11 cellular contexts compared by ENCODE assay signal in the genomic region with DNA sequence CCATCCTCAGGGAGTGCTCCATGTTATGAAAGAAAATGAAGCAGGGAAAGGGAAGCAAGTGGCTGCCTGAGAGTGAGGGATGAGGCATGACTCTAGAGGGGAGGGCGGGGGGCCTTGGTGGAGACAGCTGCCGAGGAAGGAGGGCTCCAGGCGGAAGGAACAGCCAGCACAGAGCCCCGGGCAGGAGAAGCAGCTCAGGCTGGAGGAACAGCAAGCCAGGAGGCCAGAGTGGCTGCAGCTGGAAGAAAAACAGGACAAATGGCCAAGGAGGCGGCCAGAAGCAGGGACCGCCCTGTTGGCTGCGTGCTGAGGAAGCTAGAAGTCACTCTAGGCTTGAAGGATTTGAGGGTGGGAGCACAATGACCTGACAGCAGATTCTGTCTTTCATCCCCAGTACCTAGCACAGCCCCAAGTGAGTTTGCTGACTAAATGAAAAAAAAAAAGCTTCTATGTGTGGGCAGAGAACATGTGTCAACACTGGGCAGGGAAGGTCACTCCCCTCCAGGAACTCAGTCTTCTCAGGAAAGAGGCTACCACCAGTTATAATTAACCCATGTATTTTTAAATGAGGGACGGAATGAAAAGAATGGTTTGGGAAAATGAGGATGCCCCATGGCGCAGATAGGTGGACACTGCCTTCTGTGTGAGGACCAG.
DNase-seq lines count a peak whose midpoint lies in the region; ATAC-seq and TF ChIP-seq lines count a peak whose summit lies in the region.
"Had no signal": no experiment of that assay in that cellular context is flagged by ENCODE, and none has a peak within 500 bp of the region (broad histone marks: within the 10 kb centered on the region; RNA-seq: fewer than 3 reads in every experiment).

No MANE protein-coding gene starts in this region.

- in situ Hi-C loops in GM13977 (cut with MboI; ENCODE audit: low pct_unique_long_range_greater_than_20kb, low sequenced_read_pairs, unreplicated experiment): no loop called here

- H3K23ac ChIP-seq in mesenchymal stem cell (ENCODE audit: low read length in 2 of 2): no peak overlapping the region

- H3K9me3 ChIP-seq in mesenchymal stem cell (ENCODE audit: control insufficient read depth, low read length): no peaks in the 10 kb centered on the region
- H3K9me3 ChIP-seq in stomach smooth muscle (ENCODE audit: control insufficient read depth in 2 of 2, low read length in 2 of 2): no peaks in the 10 kb centered on the region
- H3K9me3 ChIP-seq: HAP-1 had no signal

- H3K18ac ChIP-seq in mesenchymal stem cell (ENCODE audit: low read depth in 1 of 2, low read length in 2 of 2): peak overlapping the region in 1 of 2 experiments; percentile 35

- no peak overlapping the region for H2AFZ ChIP-seq in mesenchymal stem cell (ENCODE audit: low read depth, low read length)

- peaks cover 5% of the 10 kb centered on the region for H3K79me1 ChIP-seq in mesenchymal stem cell (replicated peaks; ENCODE audit: low read length, poor library complexity, severe bottlenecking)

- H3K27ac ChIP-seq in mesenchymal stem cell (ENCODE audit: low read length, poor library complexity, severe bottlenecking) (no peak overlapping the region), stomach smooth muscle (ENCODE audit: low read length) (peak overlapping the region; percentile 6), dorsolateral prefrontal cortex (peak overlapping the region in 24 of 59 donors; percentile 4 to 65 (median 34))
- H3K27ac ChIP-seq: KMS-11 had no signal

- H2BK5ac ChIP-seq in mesenchymal stem cell (ENCODE audit: low read depth, low read length, poor library complexity, severe bottlenecking): no peak overlapping the region

- H3K4me1 ChIP-seq in mesenchymal stem cell (ENCODE audit: control insufficient read depth, insufficient read depth, low read depth, low read length) (no peaks in the 10 kb centered on the region), stomach smooth muscle (ENCODE audit: control insufficient read depth, insufficient read depth, low read length) (peaks cover 16% of the 10 kb centered on the region)
- H3K4me1 ChIP-seq: HAP-1 had no signal

- H4K8ac ChIP-seq in mesenchymal stem cell (ENCODE audit: low read length): no peak overlapping the region

- no peak overlapping the region for H3K4me2 ChIP-seq in mesenchymal stem cell (ENCODE audit: low read length, poor library complexity, severe bottlenecking)
- H3K4me2 ChIP-seq: KMS-11 had no signal

- no peak for ATAC-seq in GM21360 (IDR thresholded peaks at IDR 0.05; ENCODE audit: unreplicated experiment)

- peaks cover 0 to 11% of the 10 kb centered on the region in 2 experiments for H3K36me3 ChIP-seq in mesenchymal stem cell (ENCODE audit: control insufficient read depth in 1 of 2, insufficient read depth in 2 of 2, low read depth in 1 of 2, low read length in 2 of 2)
- no peaks in the 10 kb centered on the region for H3K36me3 ChIP-seq in stomach smooth muscle (ENCODE audit: control insufficient read depth in 2 of 2, insufficient read depth in 2 of 2, low read length in 2 of 2)
- H3K36me3 ChIP-seq: HAP-1 had no signal

- peak overlapping the region; percentile 12 for H2BK15ac ChIP-seq in mesenchymal stem cell (ENCODE audit: low read depth, poor library complexity, severe bottlenecking)

- H4K91ac ChIP-seq in mesenchymal stem cell (ENCODE audit: low read length): no peak overlapping the region

- DNase-seq in NCI-H69 (lab: John Stamatoyannopoulos, UW): peak; percentile 67
- peak; percentile 2 to 60 for DNase-seq in foreskin fibroblast
- no peak for DNase-seq in mesenchymal stem cell
- DNase-seq in RPMI8226: no peak
- DNase-seq in GM13977 (ENCODE audit: low spot score): no peak
- DNase-seq in dorsolateral prefrontal cortex: no peak
- DNase-seq: erythroblast had no signal

- no peak overlapping the region for H2BK12ac ChIP-seq in mesenchymal stem cell (ENCODE audit: low read length in 2 of 2)

- H3K4ac ChIP-seq in mesenchymal stem cell (ENCODE audit: low read depth in 1 of 2, low read length in 2 of 2): no peak overlapping the region

- H3K4me3 ChIP-seq in foreskin fibroblast (ENCODE audit: low read depth in 1 of 2, low read length in 2 of 2) (no peak overlapping the region), mesenchymal stem cell (ENCODE audit: insufficient read depth in 1 of 2, low read depth in 1 of 2, low read length in 2 of 2) (no peak overlapping the region), stomach smooth muscle (ENCODE audit: low read length in 2 of 2) (no peak overlapping the region), dorsolateral prefrontal cortex (no peak overlapping the region)
- H3K4me3 ChIP-seq: HAP-1 had no signal

- TF ChIP-seq CTCF in foreskin fibroblast (IDR thresholded peaks at IDR 0.05; ENCODE audit: low read depth, low read length): no peak
- no peak for TF ChIP-seq CTCF in GM13977 (IDR thresholded peaks at IDR 0.05; ENCODE audit: extremely low read depth, insufficient read depth, missing control alignments)
- no peak for TF ChIP-seq CTCF in dorsolateral prefrontal cortex (IDR thresholded peaks at IDR 0.05 in 54 of 56, conservative IDR thresholded peaks at IDR 0.05 in 2 of 56; ENCODE audit: low read depth in 1 of 56, partially characterized antibody in 56 of 56)

- H3K9ac ChIP-seq in mesenchymal stem cell (ENCODE audit: low read length) (peak overlapping the region; percentile 32), stomach smooth muscle (ENCODE audit: low read length in 2 of 2) (no peak overlapping the region)
- H3K9ac ChIP-seq: KMS-11 had no signal

- H2AK5ac ChIP-seq in mesenchymal stem cell (ENCODE audit: low read length, severe bottlenecking): no peak overlapping the region

- H3K27me3 ChIP-seq in mesenchymal stem cell (ENCODE audit: control insufficient read depth in 1 of 2, insufficient read depth in 1 of 2, low read length in 2 of 2) (no peaks in the 10 kb centered on the region), stomach smooth muscle (ENCODE audit: control insufficient read depth in 1 of 2, insufficient read depth in 2 of 2, low read length in 2 of 2) (no peaks in the 10 kb centered on the region), dorsolateral prefrontal cortex (no peaks in the 10 kb centered on the region)

- WGBS in mesenchymal stem cell: 75% methylated on average over 8 of the region's 9 CpGs

- intact Hi-C loops in dorsolateral prefrontal cortex (cut with DNase I): no loop called here

- H2BK120ac ChIP-seq in mesenchymal stem cell (ENCODE audit: low read depth, low read length): no peak overlapping the region

- no peak overlapping the region for H3K14ac ChIP-seq in mesenchymal stem cell (ENCODE audit: low read length in 2 of 2)

Comparison
In these comparisons a context has a peak if more than half of its experiments do, and no peak if none do; other contexts are left out.
1. DNase-seq: peak in NCI-H69 (single experiment) and foreskin fibroblast (2 of 2); none in mesenchymal stem cell (single experiment), RPMI8226 (single experiment), GM13977 (single experiment) and dorsolateral prefrontal cortex (0 of 10).